ENCODE assay signal across 20 cellular contexts in the genomic region with DNA sequence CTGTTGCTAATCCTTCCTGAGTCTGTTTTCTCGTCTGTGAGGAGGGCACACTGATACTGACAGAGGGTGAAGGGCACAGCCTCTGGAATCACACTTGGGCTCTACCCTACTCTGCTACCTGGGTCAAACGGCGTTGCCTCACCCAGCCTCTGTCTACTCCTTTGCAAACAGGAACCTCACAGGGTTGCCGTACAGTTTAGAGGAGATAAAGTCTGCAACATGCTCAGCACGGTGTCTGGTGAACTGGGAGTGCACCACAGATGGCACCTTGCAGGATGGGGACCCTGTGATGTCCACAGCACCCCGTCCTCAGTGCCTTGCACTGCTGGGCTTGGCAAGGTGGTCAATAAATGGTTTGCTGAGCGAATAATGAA. TPM values are rescaled to one million over a fixed set of nuclear protein-coding genes. Genes with fewer than 3 reads are reported as not detected.
A peak's percentile ranks its signal among the peaks of the same experiment; 100 is the strongest.
DNase-seq lines count a peak whose midpoint lies in the region; ATAC-seq and TF ChIP-seq lines count a peak whose summit lies in the region.
"Had no signal": no experiment of that assay in that cellular context is flagged by ENCODE, and none has a peak within 500 bp of the region (broad histone marks: within the 10 kb centered on the region; RNA-seq: fewer than 3 reads in every experiment).

No MANE protein-coding gene starts in this region.

- no peaks in the 10 kb centered on the region for H3K27me3 ChIP-seq in right cardiac atrium (ENCODE audit: control insufficient read depth, insufficient read depth)
- H3K27me3 ChIP-seq: sigmoid colon had no signal

- H3K4me1 ChIP-seq in right cardiac atrium (ENCODE audit: control insufficient read depth, insufficient read depth, low read length), result peaks cover 4% of the 10 kb centered on the region
- H3K4me1 ChIP-seq: sigmoid colon had no signal

- no peaks in the 10 kb centered on the region for H3K36me3 Mint-ChIP-seq in natural killer cell treated with Interleukin-12 subunit alpha and Interleukin-12 subunit beta and Interleukin-15 and Interleukin-18, amount 100 ng/mL, for 72 hours
- H3K36me3 Mint-ChIP-seq in natural killer cell (no peaks in the 10 kb centered on the region), WTC11 (no peaks in the 10 kb centered on the region), type B pancreatic cell (no peaks in the 10 kb centered on the region)
- peaks cover 14% of the 10 kb centered on the region for H3K36me3 Mint-ChIP-seq in activated T-helper 2 cell treated with anti-CD3 and anti-CD28 coated beads, Interferon-gamma antibody, Interleukin-2, Interleukin-4, amounts not matched to agents 10 μg/mL and 5 μg/mL and 100 μg/mL, durations not matched to agents 14 hours and 24 hours and 36 hours (ENCODE audit: low read depth)
- H3K36me3 Mint-ChIP-seq in stimulated activated memory B cell treated with anti-CD40 and anti-IgM and Interleukin-4, amounts not matched to agents 10 μg/mL and 1 μg/mL and 100 μg/mL, for 72 hours, result peaks cover 5% of the 10 kb centered on the region
- H3K36me3 Mint-ChIP-seq: CD4-positive, alpha-beta memory T cell had no signal

- ATAC-seq in natural killer cell treated with Interleukin-12 subunit alpha and Interleukin-12 subunit beta and Interleukin-15 and Interleukin-18, amount 100 ng/mL, for 72 hours, result no peak
- ATAC-seq in natural killer cell (no peak), WTC11 (no peak), right cardiac atrium (no peak)
- ATAC-seq in stimulated activated memory B cell treated with anti-CD40 and anti-IgM and Interleukin-4, amounts not matched to agents 10 μg/mL and 1 μg/mL and 100 μg/mL, for 72 hours, result no peak
- ATAC-seq: stimulated activated naive CD8-positive, alpha-beta T cell treated with anti-CD3 and anti-CD28 coated beads, Interleukin-15, amount 100 ng/mL, for 72 hours had no signal

- POLR2A ChIA-PET in WTC11 (lab: Charles Lee), result no interaction called here

- H3K4me3 Mint-ChIP-seq in natural killer cell treated with Interleukin-12 subunit alpha and Interleukin-12 subunit beta and Interleukin-15 and Interleukin-18, amount 100 ng/mL, for 72 hours, result no peak overlapping the region
- H3K4me3 Mint-ChIP-seq in natural killer cell (no peak overlapping the region), WTC11 (no peak overlapping the region), type B pancreatic cell (no peak overlapping the region)
- no peak overlapping the region for H3K4me3 Mint-ChIP-seq in activated T-helper 2 cell treated with anti-CD3 and anti-CD28 coated beads, Interferon-gamma antibody, Interleukin-2, Interleukin-4, amounts not matched to agents 10 μg/mL and 5 μg/mL and 100 μg/mL, durations not matched to agents 14 hours and 24 hours and 36 hours (ENCODE audit: low read depth)
- H3K4me3 Mint-ChIP-seq in stimulated activated memory B cell treated with anti-CD40 and anti-IgM and Interleukin-4, amounts not matched to agents 10 μg/mL and 1 μg/mL and 100 μg/mL, for 72 hours, result no peak overlapping the region
- H3K4me3 Mint-ChIP-seq: stimulated activated naive CD8-positive, alpha-beta T cell treated with anti-CD3 and anti-CD28 coated beads, Interleukin-15, amount 100 ng/mL, for 72 hours had no signal

- CTCF ChIA-PET in WTC11 (lab: Charles Lee), result interaction anchor here (1.2 to 1.8 kb wide), 2 partner anchors 25 to 51 kb away, joined by 4 to 5 read pairs; no protein-coding TSS in a partner anchor

- H3K27me3 Mint-ChIP-seq in natural killer cell treated with Interleukin-12 subunit alpha and Interleukin-12 subunit beta and Interleukin-15 and Interleukin-18, amount 100 ng/mL, for 72 hours, result no peaks in the 10 kb centered on the region
- H3K27me3 Mint-ChIP-seq in natural killer cell (ENCODE audit: low read depth in 2 of 2) (no peaks in the 10 kb centered on the region), WTC11 (ENCODE audit: low read depth) (no peaks in the 10 kb centered on the region), type B pancreatic cell (peaks cover 9% of the 10 kb centered on the region)
- H3K27me3 Mint-ChIP-seq in activated T-helper 2 cell treated with anti-CD3 and anti-CD28 coated beads, Interferon-gamma antibody, Interleukin-2, Interleukin-4, amounts not matched to agents 10 μg/mL and 5 μg/mL and 100 μg/mL, durations not matched to agents 14 hours and 24 hours and 36 hours (ENCODE audit: low read depth), result no peaks in the 10 kb centered on the region
- no peaks in the 10 kb centered on the region for H3K27me3 Mint-ChIP-seq in stimulated activated memory B cell treated with anti-CD40 and anti-IgM and Interleukin-4, amounts not matched to agents 10 μg/mL and 1 μg/mL and 100 μg/mL, for 72 hours
- H3K27me3 Mint-ChIP-seq: CD4-positive, alpha-beta memory T cell; stimulated activated naive CD8-positive, alpha-beta T cell treated with anti-CD3 and anti-CD28 coated beads, Interleukin-15, amount 100 ng/mL, for 72 hours had no signal

- H3K4me1 Mint-ChIP-seq in natural killer cell treated with Interleukin-12 subunit alpha and Interleukin-12 subunit beta and Interleukin-15 and Interleukin-18, amount 100 ng/mL, for 72 hours (ENCODE audit: low read depth in 2 of 2), result peaks cover 45 to 63% of the 10 kb centered on the region in 2 donors
- peaks cover 50 to 65% of the 10 kb centered on the region in 2 donors for H3K4me1 Mint-ChIP-seq in natural killer cell
- peaks cover 43% of the 10 kb centered on the region for H3K4me1 Mint-ChIP-seq in WTC11
- H3K4me1 Mint-ChIP-seq in type B pancreatic cell (ENCODE audit: unreplicated experiment), result peaks cover 25% of the 10 kb centered on the region
- H3K4me1 Mint-ChIP-seq in activated T-helper 2 cell treated with anti-CD3 and anti-CD28 coated beads, Interferon-gamma antibody, Interleukin-2, Interleukin-4, amounts not matched to agents 10 μg/mL and 5 μg/mL and 100 μg/mL, durations not matched to agents 14 hours and 24 hours and 36 hours (ENCODE audit: low read depth), result peaks cover 41% of the 10 kb centered on the region
- peaks cover 49% of the 10 kb centered on the region for H3K4me1 Mint-ChIP-seq in stimulated activated memory B cell treated with anti-CD40 and anti-IgM and Interleukin-4, amounts not matched to agents 10 μg/mL and 1 μg/mL and 100 μg/mL, for 72 hours

- H3K9me3 ChIP-seq in right cardiac atrium (ENCODE audit: control insufficient read depth, low read length), result no peaks in the 10 kb centered on the region
- H3K9me3 ChIP-seq: sigmoid colon had no signal

- no peak overlapping the region for H3K27ac ChIP-seq in right cardiac atrium (ENCODE audit: low read length)
- H3K27ac ChIP-seq: sigmoid colon had no signal

- TF ChIP-seq CTCF in natural killer cell (IDR thresholded peaks at IDR 0.05), result no peak
- no peak for TF ChIP-seq CTCF in WTC11 (IDR thresholded peaks at IDR 0.05)
- TF ChIP-seq CTCF in type B pancreatic cell (conservative IDR thresholded peaks at IDR 0.05), result no peak

- DNase-seq in natural killer cell treated with Interleukin-12 subunit alpha and Interleukin-12 subunit beta and Interleukin-15 and Interleukin-18, amount 100 ng/mL, for 72 hours (ENCODE audit: low spot score), result no peak
- DNase-seq in natural killer cell (no peak), WTC11 (ENCODE audit: low spot score) (no peak), right cardiac atrium (peak in 2 of 3 donors; percentile 11 to 21), type B pancreatic cell (ENCODE audit: extremely low spot score, unreplicated experiment) (no peak), activated gamma-delta T cell treated with Interleukin-2 at 50 U/mL for 16 hours (no peak)
- DNase-seq in activated T-helper 2 cell treated with anti-CD3 and anti-CD28 coated beads, Interferon-gamma antibody, Interleukin-2, Interleukin-4, amounts not matched to agents 10 μg/mL and 5 μg/mL and 100 μg/mL, durations not matched to agents 14 hours and 24 hours and 36 hours (ENCODE audit: low spot score), result no peak
- DNase-seq: ACHN; activated CD4-positive, alpha-beta T cell treated with anti-CD3 and anti-CD28 coated beads for 1 hour; activated gamma-delta T cell; aorta; CD4-positive, alpha-beta memory T cell; NCI-H187 treated with DMSO at 0.1 percent for 48 hours; NCI-H446 treated with DMSO at 0.1 percent for 48 hours; sigmoid colon; stimulated activated naive CD8-positive, alpha-beta T cell treated with anti-CD3 and anti-CD28 coated beads, Interleukin-15, amount 100 ng/mL, for 72 hours; T-helper 2 cell had no signal

- WGBS in right cardiac atrium, result 58% methylated on average over 7 of the region's 7 CpGs

- H3K27ac Mint-ChIP-seq in natural killer cell treated with Interleukin-12 subunit alpha and Interleukin-12 subunit beta and Interleukin-15 and Interleukin-18, amount 100 ng/mL, for 72 hours, result peak overlapping the region; percentile 47 to 59
- peak overlapping the region in 1 of 2 donors; percentile 75 for H3K27ac Mint-ChIP-seq in natural killer cell
- H3K27ac Mint-ChIP-seq in WTC11, result peak overlapping the region; percentile 75
- H3K27ac Mint-ChIP-seq in type B pancreatic cell, result peak overlapping the region; percentile 86
- no peak overlapping the region for H3K27ac Mint-ChIP-seq in activated T-helper 2 cell treated with anti-CD3 and anti-CD28 coated beads, Interferon-gamma antibody, Interleukin-2, Interleukin-4, amounts not matched to agents 10 μg/mL and 5 μg/mL and 100 μg/mL, durations not matched to agents 14 hours and 24 hours and 36 hours
- H3K27ac Mint-ChIP-seq in stimulated activated memory B cell treated with anti-CD40 and anti-IgM and Interleukin-4, amounts not matched to agents 10 μg/mL and 1 μg/mL and 100 μg/mL, for 72 hours, result no peak overlapping the region
- H3K27ac Mint-ChIP-seq: stimulated activated naive CD8-positive, alpha-beta T cell treated with anti-CD3 and anti-CD28 coated beads, Interleukin-15, amount 100 ng/mL, for 72 hours had no signal

- no peaks in the 10 kb centered on the region for H3K9me3 Mint-ChIP-seq in natural killer cell treated with Interleukin-12 subunit alpha and Interleukin-12 subunit beta and Interleukin-15 and Interleukin-18, amount 100 ng/mL, for 72 hours
- no peaks in the 10 kb centered on the region for H3K9me3 Mint-ChIP-seq in natural killer cell
- H3K9me3 Mint-ChIP-seq in WTC11, result no peaks in the 10 kb centered on the region
- H3K9me3 Mint-ChIP-seq in type B pancreatic cell, result no peaks in the 10 kb centered on the region
- no peaks in the 10 kb centered on the region for H3K9me3 Mint-ChIP-seq in activated T-helper 2 cell treated with anti-CD3 and anti-CD28 coated beads, Interferon-gamma antibody, Interleukin-2, Interleukin-4, amounts not matched to agents 10 μg/mL and 5 μg/mL and 100 μg/mL, durations not matched to agents 14 hours and 24 hours and 36 hours
- H3K9me3 Mint-ChIP-seq in stimulated activated memory B cell treated with anti-CD40 and anti-IgM and Interleukin-4, amounts not matched to agents 10 μg/mL and 1 μg/mL and 100 μg/mL, for 72 hours, result no peaks in the 10 kb centered on the region
- H3K9me3 Mint-ChIP-seq: CD4-positive, alpha-beta memory T cell; stimulated activated naive CD8-positive, alpha-beta T cell treated with anti-CD3 and anti-CD28 coated beads, Interleukin-15, amount 100 ng/mL, for 72 hours had no signal

- H3K4me3 ChIP-seq in right cardiac atrium (ENCODE audit: low read length), result no peak overlapping the region
- H3K4me3 ChIP-seq: sigmoid colon had no signal

- intact Hi-C loops in natural killer cell (cut with micrococcal nuclease), result no loop called here
- intact Hi-C loops in right cardiac atrium (cut with DNase I), result no loop called here
- intact Hi-C loops in activated T-helper 2 cell treated with anti-CD3 and anti-CD28 coated beads, Interferon-gamma antibody, Interleukin-2, Interleukin-4, amounts not matched to agents 10 μg/mL and 5 μg/mL and 100 μg/mL, durations not matched to agents 14 hours and 24 hours and 36 hours (cut with micrococcal nuclease), result no loop called here

RNA-seq across cellular contexts. Expression of a gene that starts 38.3 kb away (rescaled TPM):
- total RNA-seq in natural killer cell treated with Interleukin-12 subunit alpha and Interleukin-12 subunit beta and Interleukin-15 and Interleukin-18, amount 100 ng/mL, for 72 hours, result 10 to 100 TPM; 80.5 to 96.9 TPM
- total RNA-seq in natural killer cell (10 to 100 TPM; 21.7 to 30.8 (median 26.2) TPM), WTC11 (2021) (10.8 to 15.5 TPM (median 14.9 TPM) in 3 replicates), right cardiac atrium (10 to 100 TPM; 23.1 to 98.5 (median 57.6) TPM), type B pancreatic cell (ENCODE audit: low replicate concordance) (7.2 and 7.4 TPM in 2 replicates)
- polyA plus RNA-seq in right cardiac atrium, result 71.7 TPM
- 72.5 and 73.5 TPM in 2 replicates for total RNA-seq in activated T-helper 2 cell treated with anti-CD3 and anti-CD28 coated beads, Interferon-gamma antibody, Interleukin-2, Interleukin-4, amounts not matched to agents 10 μg/mL and 5 μg/mL and 100 μg/mL, durations not matched to agents 14 hours and 24 hours and 36 hours
- total RNA-seq: MCF 10A, osteoblast had no signal

Comparison
In these comparisons a context has a peak if more than half of its experiments do, and no peak if none do; other contexts are left out.
1. DNase-seq: peak in right cardiac atrium (2 of 3); none in natural killer cell treated with Interleukin-12 subunit alpha and Interleukin-12 subunit beta and Interleukin-15 and Interleukin-18, amount 100 ng/mL, for 72 hours (single experiment), natural killer cell (single experiment), WTC11 (single experiment), type B pancreatic cell (single experiment), activated T-helper 2 cell treated with anti-CD3 and anti-CD28 coated beads, Interferon-gamma antibody, Interleukin-2, Interleukin-4, amounts not matched to agents 10 μg/mL and 5 μg/mL and 100 μg/mL, durations not matched to agents 14 hours and 24 hours and 36 hours (single experiment) and activated gamma-delta T cell treated with Interleukin-2 at 50 U/mL for 16 hours (single experiment).
2. H3K27ac Mint-ChIP-seq: peak in natural killer cell treated with Interleukin-12 subunit alpha and Interleukin-12 subunit beta and Interleukin-15 and Interleukin-18, amount 100 ng/mL, for 72 hours (2 of 2), WTC11 (single experiment) and type B pancreatic cell (single experiment); none in activated T-helper 2 cell treated with anti-CD3 and anti-CD28 coated beads, Interferon-gamma antibody, Interleukin-2, Interleukin-4, amounts not matched to agents 10 μg/mL and 5 μg/mL and 100 μg/mL, durations not matched to agents 14 hours and 24 hours and 36 hours (single experiment) and stimulated activated memory B cell treated with anti-CD40 and anti-IgM and Interleukin-4, amounts not matched to agents 10 μg/mL and 1 μg/mL and 100 μg/mL, for 72 hours (single experiment).